Comparison of ENCODE assay signal across 8 cellular contexts in the genomic region with DNA sequence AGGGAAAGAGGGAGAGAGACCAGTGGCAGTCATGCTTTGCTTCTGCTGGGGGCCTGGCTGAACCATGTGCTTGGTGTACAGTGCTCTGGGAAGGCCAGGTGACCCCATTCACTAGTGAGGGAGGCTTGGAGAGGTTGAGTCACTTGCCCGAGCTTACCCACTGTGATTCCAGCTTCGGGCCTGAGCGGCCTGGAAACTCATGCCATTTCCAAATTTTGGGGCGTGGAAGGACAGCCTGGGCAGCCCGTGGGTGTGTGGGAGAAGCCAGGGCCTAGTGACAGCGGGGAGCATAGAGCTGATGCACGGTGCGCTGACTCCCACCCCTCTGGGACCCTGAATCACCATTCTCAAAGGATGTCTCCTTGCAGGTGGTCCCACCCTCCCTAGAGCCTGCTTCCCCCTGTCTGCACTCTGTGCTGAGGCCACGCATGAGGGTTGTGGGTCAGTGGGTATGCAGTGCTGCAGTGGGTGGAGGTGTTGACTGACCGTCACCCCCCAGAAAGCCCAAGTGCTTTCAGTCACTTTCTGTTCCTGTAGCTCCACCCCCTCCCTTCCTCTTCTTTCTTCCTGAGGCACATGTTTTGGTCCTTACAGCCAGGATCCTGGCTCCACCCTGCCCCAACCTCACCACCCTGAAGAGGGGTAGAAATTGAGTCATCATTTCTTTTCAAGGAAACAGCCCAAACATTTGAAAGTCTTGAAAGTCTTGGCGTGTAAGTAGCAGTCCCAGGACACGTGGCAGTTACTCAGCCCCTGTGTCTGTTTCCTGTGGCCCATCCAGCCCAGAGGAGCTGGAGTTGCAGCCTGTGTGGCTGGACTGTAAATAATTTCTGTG. TPM values are rescaled to one million over a fixed set of nuclear protein-coding genes. Genes with fewer than 3 reads are reported as not detected.
DNase-seq lines count a peak whose midpoint lies in the region; ATAC-seq and TF ChIP-seq lines count a peak whose summit lies in the region.

No MANE protein-coding gene starts in this region.

- WGBS in urinary bladder: 67% methylated on average over 12 of the region's 12 CpGs

- no peaks in the 10 kb centered on the region for H3K9me3 ChIP-seq in CD8-positive, alpha-beta T cell (ENCODE audit: low read length)

- H3K27ac Mint-ChIP-seq in CD8-positive, alpha-beta T cell: peak overlapping the region; percentile 80

- TF ChIP-seq CTCF in CD8-positive, alpha-beta T cell (IDR thresholded peaks at IDR 0.05): no peak
- no peak for TF ChIP-seq CTCF in epithelial cell of proximal tubule (conservative IDR thresholded peaks at IDR 0.05; ENCODE audit: low read depth, low read length)

- CTCF ChIA-PET in CD8-positive, alpha-beta T cell (lab: Charles Lee): interaction anchor here (0.7 to 1.7 kb wide), 5 partner anchors 15 to 403 kb away, joined by 3 to 4 read pairs (median 3); no protein-coding TSS in a partner anchor

- H3K27me3 ChIP-seq in CD8-positive, alpha-beta T cell (ENCODE audit: insufficient read depth, low read length): no peaks in the 10 kb centered on the region

- peak overlapping the region; percentile 29 for H3K27ac ChIP-seq in CD8-positive, alpha-beta T cell (ENCODE audit: low read depth, low read length)
- peak overlapping the region; percentile 54 for H3K27ac ChIP-seq in urinary bladder (ENCODE audit: low read depth)

- H3K4me1 ChIP-seq in CD8-positive, alpha-beta T cell (ENCODE audit: insufficient read depth, low read length): peaks cover 16% of the 10 kb centered on the region
- peaks cover 2% of the 10 kb centered on the region for H3K4me1 ChIP-seq in urinary bladder (ENCODE audit: insufficient read depth)

- peaks cover 47% of the 10 kb centered on the region for H3K36me3 Mint-ChIP-seq in CD8-positive, alpha-beta T cell

- H3K27me3 Mint-ChIP-seq in CD8-positive, alpha-beta T cell (ENCODE audit: low read depth): no peaks in the 10 kb centered on the region

- peak in 2 of 7 experiments; percentile 28 to 34 for DNase-seq in CD8-positive, alpha-beta T cell
- DNase-seq in HS-5 (ENCODE audit: low read depth): peak; percentile 94
- peak; percentile 78 for DNase-seq in activated CD4-positive, alpha-beta T cell treated with anti-CD3 and anti-CD28 coated beads for 48 hours
- DNase-seq in epithelial cell of proximal tubule (ENCODE audit: low read depth): peak; percentile 70
- DNase-seq in non-pigmented ciliary epithelial cell (ENCODE audit: low read depth): peak; percentile 87
- no peak for DNase-seq in ecto neural progenitor cell (ENCODE audit: low spot score)

- peaks cover 4% of the 10 kb centered on the region for H3K36me3 ChIP-seq in CD8-positive, alpha-beta T cell (ENCODE audit: insufficient read depth, low read length)
- no peaks in the 10 kb centered on the region for H3K36me3 ChIP-seq in urinary bladder (ENCODE audit: insufficient read depth)

- peak; percentile 39 for ATAC-seq in CD8-positive, alpha-beta T cell
- ATAC-seq in GM19468 (IDR thresholded peaks at IDR 0.05; ENCODE audit: extremely low read depth, unreplicated experiment): peak; percentile 20

- H3K4me3 Mint-ChIP-seq in CD8-positive, alpha-beta T cell: no peak overlapping the region

- H3K9me3 Mint-ChIP-seq in CD8-positive, alpha-beta T cell: no peaks in the 10 kb centered on the region

- POLR2A ChIA-PET in CD8-positive, alpha-beta T cell (lab: Charles Lee): interaction anchor here (0.6 kb wide), 1 partner anchor 476 kb away, joined by 4 read pairs; no protein-coding TSS in a partner anchor

- intact Hi-C loops in CD8-positive, alpha-beta T cell (cut with DNase I, micrococcal nuclease): no loop called here

- H3K4me3 ChIP-seq in CD8-positive, alpha-beta T cell (ENCODE audit: low read depth, low read length): no peak overlapping the region
- no peak overlapping the region for H3K4me3 ChIP-seq in epithelial cell of proximal tubule (ENCODE audit: low read depth, low read length)
- no peak overlapping the region for H3K4me3 ChIP-seq in urinary bladder (ENCODE audit: low read depth, low read length)

- H3K4me1 Mint-ChIP-seq in CD8-positive, alpha-beta T cell (ENCODE audit: low read depth): peaks cover 35% of the 10 kb centered on the region

RNA-seq across cellular contexts. Expression of gene TTC7A, which starts 43.8 kb away (rescaled TPM):
- 10 to 100 TPM; 53.7 to 53.8 TPM for total RNA-seq in CD8-positive, alpha-beta T cell
- 15.7 and 24.6 TPM in 2 replicates for total RNA-seq in epithelial cell of proximal tubule
- 11.9 TPM for total RNA-seq in urinary bladder
- polyA plus RNA-seq in urinary bladder: 15.3 TPM
